1 cellular context compared by ENCODE assay signal in genomic region chr2:28359222-28360065, GRCh38.
TF ChIP-seq lines count a peak whose summit lies in the region.

No MANE protein-coding gene starts in this region.

TF ChIP-seq in K562, 482 proteins besides CTCF, POLR2A, EP300 and RAD21 (continued from another document and continues in another):
- TF ChIP-seq GMEB1 (CRISPR knock-in tag; IDR thresholded peaks at IDR 0.05) (peak; percentile 52; the same call in 1 of the 2 replicates), HNRNPK (IDR thresholded peaks at IDR 0.05; ENCODE audit: low read depth, low read length, poor library complexity, severe bottlenecking) (no peak), ELF1 (tag; IDR thresholded peaks at IDR 0.05) (peak; percentile 44; the same call in 1 of the 2 replicates), ATF7 (IDR thresholded peaks at IDR 0.05) (peak; percentile 99), SLC30A9 (CRISPR knock-in tag; IDR thresholded peaks at IDR 0.05) (no peak), PTRF (tag; IDR thresholded peaks at IDR 0.05) (peak; percentile 45; the same call in 1 of the 2 replicates), NFXL1 (CRISPR knock-in tag; IDR thresholded peaks at IDR 0.05) (no peak), CBFB (CRISPR knock-in tag; IDR thresholded peaks at IDR 0.05) (peak; percentile 96), ZNF24 (IDR thresholded peaks at IDR 0.05) (no peak; the same call in 1 of the 2 replicates), STAG1 (CRISPR knock-in tag; IDR thresholded peaks at IDR 0.05; ENCODE audit: borderline replicate concordance) (no peak), JUN (IDR thresholded peaks at IDR 0.05; ENCODE audit: borderline replicate concordance, low read depth, low read length) (peak; percentile 94), JUN (CRISPR knock-in tag; IDR thresholded peaks at IDR 0.05; ENCODE audit: borderline replicate concordance) (no peak), FOXM1 (IDR thresholded peaks at IDR 0.05; ENCODE audit: low read depth) (peak; percentile 20; the same call in 1 of the 2 replicates), FOXM1 (CRISPR knock-in tag; IDR thresholded peaks at IDR 0.05; ENCODE audit: low read depth) (no peak), ZNF184 (CRISPR knock-in tag; IDR thresholded peaks at IDR 0.05) (no peak), ZBTB40 (IDR thresholded peaks at IDR 0.05) (peak; percentile 70), ZBTB40 (CRISPR knock-in tag; IDR thresholded peaks at IDR 0.05) (no peak), MGA (IDR thresholded peaks at IDR 0.05) (peak; percentile 90), ZFP1 (CRISPR knock-in tag; IDR thresholded peaks at IDR 0.05) (peak; percentile 43; the same call in 1 of the 2 replicates), SRSF3 (IDR thresholded peaks at IDR 0.05; ENCODE audit: insufficient read depth, low read length) (no peak), SNRNP70 (optimal IDR thresholded peaks at IDR 0.05; ENCODE audit: low read depth, low read length) (no peak), ZNF124 (CRISPR knock-in tag; IDR thresholded peaks at IDR 0.05) (no peak), RNF2 (IDR thresholded peaks at IDR 0.05) (peak; percentile 91), ZNF780A (CRISPR knock-in tag; IDR thresholded peaks at IDR 0.05) (no peak), GTF2E2 (tag; IDR thresholded peaks at IDR 0.05) (peak; percentile 49; the same call in 1 of the 2 replicates), SAP30 (IDR thresholded peaks at IDR 0.05; ENCODE audit: borderline replicate concordance, insufficient read depth, low read depth, low read length, poor library complexity, severe bottlenecking) (no peak), MIER1 (IDR thresholded peaks at IDR 0.05; ENCODE audit: low read depth) (no peak), SIN3B (IDR thresholded peaks at IDR 0.05; ENCODE audit: low read depth) (no peak), PHF8 (IDR thresholded peaks at IDR 0.05; ENCODE audit: borderline replicate concordance, low read length) (peak; percentile 21; the same call in 1 of the 2 replicates), ZNF512 (tag; IDR thresholded peaks at IDR 0.05) (no peak), L3MBTL2 (IDR thresholded peaks at IDR 0.05) (peak; percentile 93), ILK (tag; IDR thresholded peaks at IDR 0.05; ENCODE audit: borderline replicate concordance, low read depth) (no peak), ZNF740 (CRISPR knock-in tag; IDR thresholded peaks at IDR 0.05) (no peak), ZNF740 (tag; IDR thresholded peaks at IDR 0.05) (no peak), ZNF175 (CRISPR knock-in tag; IDR thresholded peaks at IDR 0.05; ENCODE audit: low read depth) (peak; percentile 97), DPF2 (IDR thresholded peaks at IDR 0.05) (peak; percentile 74), RBM15 (IDR thresholded peaks at IDR 0.05; ENCODE audit: insufficient read depth, low read length) (no peak), ZNF384 (IDR thresholded peaks at IDR 0.05; ENCODE audit: low read depth, low read length) (no peak), XRCC4 (IDR thresholded peaks at IDR 0.05; ENCODE audit: extremely low read depth, insufficient read depth, insufficient read length) (no peak)
